Comparison of ENCODE assay signal across 8 cellular contexts in the genomic region with DNA sequence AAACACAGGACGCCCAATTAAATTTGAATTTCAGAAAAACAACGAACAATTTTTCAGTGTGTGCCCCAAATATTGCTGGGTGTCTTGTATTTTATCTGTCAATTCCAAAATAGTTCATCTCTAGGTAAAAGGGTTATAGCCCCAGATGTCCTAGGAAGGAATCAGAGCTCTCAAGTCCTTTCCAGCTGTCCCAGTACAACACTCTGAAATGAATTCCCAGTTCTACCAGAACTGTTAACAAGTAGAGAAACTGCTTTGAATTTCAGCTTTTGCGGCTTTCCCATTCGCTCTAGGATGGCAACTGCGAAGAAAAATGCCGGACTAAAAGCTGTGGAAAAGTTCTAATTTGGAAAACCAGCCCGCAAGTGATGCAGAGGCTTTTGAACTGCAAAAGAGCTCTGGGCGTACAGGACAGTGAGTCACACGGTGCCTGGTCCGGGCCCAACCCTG. TPM values are rescaled to one million over a fixed set of nuclear protein-coding genes. Genes with fewer than 3 reads are reported as not detected.
DNase-seq lines count a peak whose midpoint lies in the region; ATAC-seq and TF ChIP-seq lines count a peak whose summit lies in the region.

No MANE protein-coding gene starts in this region.

- peaks cover 33% of the 10 kb centered on the region for H4K20me1 ChIP-seq in Loucy (ENCODE audit: insufficient read depth, low read length, poor library complexity, severe bottlenecking)

- peaks cover 30% of the 10 kb centered on the region for H3K4me1 Mint-ChIP-seq in nephron

- no peaks in the 10 kb centered on the region for H3F3A ChIP-seq in Loucy (ENCODE audit: low read depth)

- intact Hi-C loops in dorsolateral prefrontal cortex (cut with DNase I): loop anchor here (2.0 to 5.0 kb wide), 4 partner anchors 62 to 144 kb away; a partner anchor contains a TSS

- H3K9me2 ChIP-seq in Loucy (replicated peaks; ENCODE audit: low read depth, low read length): no peaks in the 10 kb centered on the region

- H3K79me2 ChIP-seq in Loucy (ENCODE audit: insufficient read depth, low read length): peaks cover 42% of the 10 kb centered on the region

- ATAC-seq in GM18870 (IDR thresholded peaks at IDR 0.05; ENCODE audit: unreplicated experiment): no peak

- H3K4me2 ChIP-seq in Loucy (ENCODE audit: low read depth, low read length, poor library complexity, severe bottlenecking): peak overlapping the region; percentile 61

- peak overlapping the region; percentile 98 for H3K4me3 Mint-ChIP-seq in nephron

- TF ChIP-seq CTCF in AG10803 (conservative IDR thresholded peaks at IDR 0.05; ENCODE audit: low read length) (no peak), Loucy (conservative IDR thresholded peaks at IDR 0.05; ENCODE audit: low read length) (no peak), dorsolateral prefrontal cortex (IDR thresholded peaks at IDR 0.05 in 54 of 56, conservative IDR thresholded peaks at IDR 0.05 in 2 of 56; ENCODE audit: low read depth in 1 of 56, partially characterized antibody in 56 of 56) (peak in 1 of 56 donors; percentile 6), nephron (IDR thresholded peaks at IDR 0.05; ENCODE audit: unreplicated experiment in 3 of 3) (no peak)

- peak overlapping the region; percentile 62 to 94 (median 86) for H3K27ac Mint-ChIP-seq in nephron

- peaks cover 9% of the 10 kb centered on the region for H3K36me3 Mint-ChIP-seq in nephron (ENCODE audit: low read depth)

- H3K36me3 ChIP-seq in Loucy (ENCODE audit: insufficient read depth, low read length): no peaks in the 10 kb centered on the region

- peak overlapping the region; percentile 83 for H2AFZ ChIP-seq in Loucy (ENCODE audit: low read length)

- H3K4me1 ChIP-seq in Loucy (ENCODE audit: insufficient read depth, low read length, poor library complexity, severe bottlenecking): peaks cover 26% of the 10 kb centered on the region

- H3K27me3 Mint-ChIP-seq in nephron (ENCODE audit: low read depth): peaks cover 3% of the 10 kb centered on the region

- no peaks in the 10 kb centered on the region for H3K9me3 Mint-ChIP-seq in nephron

- peak overlapping the region; percentile 93 for H3K9ac ChIP-seq in Loucy (ENCODE audit: low read depth, low read length, poor library complexity, severe bottlenecking)

- H3K27me3 ChIP-seq in Loucy (ENCODE audit: insufficient read depth, low read length, poor library complexity, severe bottlenecking) (no peaks in the 10 kb centered on the region), dorsolateral prefrontal cortex (no peaks in the 10 kb centered on the region)

- no peaks in the 10 kb centered on the region for H3K9me3 ChIP-seq in Loucy (ENCODE audit: insufficient read depth, low read depth, low read length)

- peak overlapping the region; percentile 59 to 98 (median 94) for H3K27ac ChIP-seq in dorsolateral prefrontal cortex

- DNase-seq in AG10803 (ENCODE audit: low read depth) (no peak), dorsolateral prefrontal cortex (no peak), NCI-H526 treated with DMSO at 0.1 percent for 48 hours (lab: John Stamatoyannopoulos, UW) (no peak), glomerular visceral epithelial cell (ENCODE audit: extremely low spot score) (no peak), medulla oblongata (ENCODE audit: extremely low spot score) (no peak)

- H3K4me3 ChIP-seq in AG10803 (ENCODE audit: low read length): peak overlapping the region; percentile 97
- H3K4me3 ChIP-seq in Loucy (ENCODE audit: low read length, poor library complexity, severe bottlenecking): peak overlapping the region; percentile 88
- peak overlapping the region; percentile 68 to 100 (median 95) for H3K4me3 ChIP-seq in dorsolateral prefrontal cortex

RNA-seq across cellular contexts. Expression of a gene that starts 0.5 kb away (rescaled TPM):
- total RNA-seq in dorsolateral prefrontal cortex: 100 to 1,000 TPM in 75 of 120 experiments, 10 to 100 TPM in 45; 78.1 to 153 (median 103) TPM
